ENCODE assay signal across 6 cellular contexts in the genomic region with DNA sequence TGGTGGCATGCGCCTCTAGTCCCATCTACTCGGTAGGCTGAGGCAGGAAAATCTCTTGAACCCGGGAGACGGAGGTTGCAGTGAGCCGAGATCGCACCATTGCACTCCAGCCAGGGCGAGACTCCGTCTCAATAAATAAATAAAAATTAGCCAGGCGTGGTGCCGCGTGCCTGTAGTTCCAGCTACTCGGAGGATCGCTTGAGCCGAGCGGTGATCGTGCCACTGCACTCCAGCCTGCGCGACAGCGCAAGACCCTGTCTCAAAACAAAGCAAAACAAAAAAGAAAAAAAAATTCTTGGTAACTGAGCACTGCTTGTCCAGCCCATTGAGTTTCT. TPM values are rescaled to one million over a fixed set of nuclear protein-coding genes. Genes with fewer than 3 reads are reported as not detected.
DNase-seq lines count a peak whose midpoint lies in the region; ATAC-seq and TF ChIP-seq lines count a peak whose summit lies in the region.

No MANE protein-coding gene starts in this region.

- no peak overlapping the region for H2AFZ ChIP-seq in smooth muscle cell (ENCODE audit: low read depth)

- H3K9me3 ChIP-seq in NT2/D1 (ENCODE audit: insufficient read depth, low read length): no peaks in the 10 kb centered on the region
- H3K9me3 ChIP-seq in esophagus (ENCODE audit: control insufficient read depth in 2 of 2, insufficient read depth in 1 of 2, low read depth in 1 of 2, low read length in 1 of 2): no peaks in the 10 kb centered on the region
- no peaks in the 10 kb centered on the region for H3K9me3 ChIP-seq in smooth muscle cell (replicated peaks; ENCODE audit: low read depth)

- TF ChIP-seq CTCF in smooth muscle cell (IDR thresholded peaks at IDR 0.05; ENCODE audit: borderline replicate concordance, insufficient read depth, poor library complexity, severe bottlenecking): no peak

- peaks cover 3% of the 10 kb centered on the region for H3K4me1 ChIP-seq in NT2/D1 (ENCODE audit: insufficient read depth, insufficient read length)
- peaks cover 0 to 7% of the 10 kb centered on the region in 2 donors for H3K4me1 ChIP-seq in esophagus (ENCODE audit: control insufficient read depth in 2 of 2, insufficient read depth in 2 of 2, low read length in 1 of 2)
- peaks cover 4% of the 10 kb centered on the region for H3K4me1 ChIP-seq in smooth muscle cell (ENCODE audit: low read depth)

- H3F3A ChIP-seq in smooth muscle cell (ENCODE audit: low read depth): peaks cover 10% of the 10 kb centered on the region

- peak overlapping the region; percentile 92 for H3K9ac ChIP-seq in NT2/D1 (ENCODE audit: insufficient read length, low read depth)
- peak overlapping the region; percentile 46 for H3K9ac ChIP-seq in smooth muscle cell (ENCODE audit: low read depth)

- H3K4me2 ChIP-seq in smooth muscle cell: peak overlapping the region; percentile 85

- H3K79me2 ChIP-seq in smooth muscle cell (ENCODE audit: low read depth): peaks cover 29% of the 10 kb centered on the region

- 11 to 14% methylated on average over 19 of the region's 19 CpGs for WGBS in esophagus, 2 donors
- WGBS in smooth muscle cell (ENCODE audit: low lambda C conversion rate): 39% methylated on average over 19 of the region's 19 CpGs

- H4K20me1 ChIP-seq in smooth muscle cell (ENCODE audit: low read depth): peaks cover 6% of the 10 kb centered on the region

- H3K27ac ChIP-seq in esophagus (ENCODE audit: low read depth in 2 of 2, low read length in 1 of 2) (peak overlapping the region; percentile 99), smooth muscle cell (ENCODE audit: low read depth) (peak overlapping the region; percentile 81)

- H3K4me3 ChIP-seq in NT2/D1 (ENCODE audit: insufficient read length, low read depth): peak overlapping the region; percentile 93
- peak overlapping the region; percentile 95 to 98 for H3K4me3 ChIP-seq in esophagus (ENCODE audit: low read depth in 1 of 2, low read length in 2 of 2)
- H3K4me3 ChIP-seq in smooth muscle cell: peak overlapping the region; percentile 82

- H3K36me3 ChIP-seq in NT2/D1 (ENCODE audit: insufficient read depth, insufficient read length, low read length): peaks cover 69% of the 10 kb centered on the region
- H3K36me3 ChIP-seq in esophagus (ENCODE audit: control insufficient read depth in 2 of 2, insufficient read depth in 2 of 2, low read length in 1 of 2): peaks cover 31 to 41% of the 10 kb centered on the region in 2 donors
- peaks cover 9% of the 10 kb centered on the region for H3K36me3 ChIP-seq in smooth muscle cell (ENCODE audit: low read depth)

- DNase-seq in NT2/D1 (ENCODE audit: low read depth, low spot score) (no peak), smooth muscle cell (lab: John Stamatoyannopoulos, UW; ENCODE audit: unreplicated experiment) (no peak), pons (ENCODE audit: low spot score) (no peak)
- no peak for DNase-seq in activated effector memory CD4-positive, alpha-beta T cell treated with anti-CD3 and anti-CD28 coated beads, Interleukin-2, amount 50 U/mL, for 16 hours

- no peak for ATAC-seq in GM19023 (IDR thresholded peaks at IDR 0.05; ENCODE audit: unreplicated experiment)

- no peaks in the 10 kb centered on the region for H3K27me3 ChIP-seq in NT2/D1 (ENCODE audit: insufficient read depth, insufficient read length)
- H3K27me3 ChIP-seq in esophagus (ENCODE audit: control insufficient read depth in 1 of 2, insufficient read depth in 2 of 2, low read length in 2 of 2): no peaks in the 10 kb centered on the region
- no peaks in the 10 kb centered on the region for H3K27me3 ChIP-seq in smooth muscle cell (ENCODE audit: low read depth)

RNA-seq across cellular contexts. Expression of gene WDR55, which starts 0.7 kb away (rescaled TPM):
- polyA plus RNA-seq in esophagus (10 to 100 TPM; 17.3 to 19.2 TPM), smooth muscle cell (20.6 and 23.6 TPM in 2 replicates)
- total RNA-seq in smooth muscle cell: 11.2 and 14.2 TPM in 2 replicates

RNA-seq across cellular contexts. Expression of gene DND1, which starts 9.4 kb away (rescaled TPM):
- polyA plus RNA-seq in esophagus: 1 to 10 TPM in 1 of 2 donors, under 1 TPM in 1; 0.76 to 1.9 TPM
- total RNA-seq in smooth muscle cell: 0.27 and 2.2 TPM in 2 replicates
- 0.31 and 0.64 TPM in 2 replicates for polyA plus RNA-seq in smooth muscle cell

RNA-seq across cellular contexts. Expression of gene IK, which starts 16.4 kb away (rescaled TPM):
- polyA plus RNA-seq in esophagus (10 to 100 TPM; 56.5 to 83.5 TPM), smooth muscle cell (77.6 and 79.3 TPM in 2 replicates)
- 85.1 and 87.5 TPM in 2 replicates for total RNA-seq in smooth muscle cell

RNA-seq across cellular contexts. Expression of gene NDUFA2, which starts 16.6 kb away (rescaled TPM):
- polyA plus RNA-seq in esophagus (100 to 1,000 TPM; 130 to 183 TPM), smooth muscle cell (120 and 126 TPM in 2 replicates)
- total RNA-seq in smooth muscle cell: 24.3 and 63.0 TPM in 2 replicates

RNA-seq across cellular contexts. Expression of gene TMCO6, which starts 24.7 kb away (rescaled TPM):
- polyA plus RNA-seq in esophagus: 10 to 100 TPM; 15.7 to 16.7 TPM
- 3.3 and 11.4 TPM in 2 replicates for total RNA-seq in smooth muscle cell
- 4.4 and 5.9 TPM in 2 replicates for polyA plus RNA-seq in smooth muscle cell
